In the genomic region with DNA sequence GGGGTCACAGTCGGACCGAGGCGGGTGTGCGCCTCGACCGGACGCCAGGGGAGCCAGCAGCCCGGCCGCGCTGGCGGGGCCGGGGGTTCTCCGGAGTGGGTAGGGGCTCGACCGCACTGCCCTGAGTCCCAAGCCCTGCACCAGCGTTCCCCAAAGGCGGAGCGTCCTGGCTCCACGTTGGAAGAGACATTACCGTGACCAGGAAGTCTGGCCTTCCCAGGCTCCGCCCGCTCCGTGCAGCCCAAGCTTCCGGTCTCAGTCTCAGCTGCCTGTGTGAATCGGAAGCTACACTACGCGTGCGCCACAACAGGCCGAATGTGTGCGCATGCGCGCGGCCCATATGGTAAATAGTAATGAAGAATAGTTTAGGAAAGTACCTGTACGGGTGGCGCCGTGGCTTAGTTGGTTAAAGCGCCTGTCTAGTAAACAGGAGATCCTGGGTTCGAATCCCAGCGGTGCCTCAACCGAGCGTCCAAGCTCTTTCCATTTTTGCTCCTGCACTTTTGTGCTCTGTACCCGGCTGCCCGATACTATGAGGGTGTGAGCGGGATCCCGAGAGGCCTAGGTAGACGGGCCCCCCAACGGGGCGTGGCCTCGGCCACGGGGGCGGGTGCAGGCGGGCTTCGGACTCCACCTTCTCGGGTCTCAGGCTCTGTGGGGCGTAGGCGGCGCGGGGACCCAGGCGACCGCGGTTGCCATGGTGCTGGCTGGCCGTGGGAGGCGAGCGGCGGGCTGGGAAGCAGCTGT, we compare ENCODE assay signal across 8 cellular contexts. TPM values are rescaled to one million over a fixed set of nuclear protein-coding genes. Genes with fewer than 3 reads are reported as not detected.
DNase-seq lines count a peak whose midpoint lies in the region; ATAC-seq and TF ChIP-seq lines count a peak whose summit lies in the region.

No MANE protein-coding gene starts in this region.

- H3K36me3 Mint-ChIP-seq in activated naive CD4-positive, alpha-beta T cell treated with anti-CD3 and anti-CD28 coated beads, Interleukin-2, amount 50 U/mL, for 24 hours = peaks cover 2% of the 10 kb centered on the region

- no peaks in the 10 kb centered on the region for H3K27me3 ChIP-seq in GM06990 (replicated peaks; ENCODE audit: control insufficient read depth, insufficient read depth, low read length)
- H3K27me3 ChIP-seq in thoracic aorta (replicated peaks; ENCODE audit: insufficient read depth) = no peaks in the 10 kb centered on the region

- peaks cover 45% of the 10 kb centered on the region for H3K4me1 Mint-ChIP-seq in activated naive CD4-positive, alpha-beta T cell treated with anti-CD3 and anti-CD28 coated beads, Interleukin-2, amount 50 U/mL, for 24 hours

- H3K9me3 Mint-ChIP-seq in activated naive CD4-positive, alpha-beta T cell treated with anti-CD3 and anti-CD28 coated beads, Interleukin-2, amount 50 U/mL, for 24 hours = no peaks in the 10 kb centered on the region

- peak overlapping the region; percentile 96 for H3K27ac ChIP-seq in thoracic aorta

- H3K9me3 ChIP-seq in thoracic aorta = no peaks in the 10 kb centered on the region

- H3K36me3 ChIP-seq in GM06990 (ENCODE audit: control insufficient read depth, insufficient read depth, low read length) (peaks cover 1% of the 10 kb centered on the region; the same call in 1 of the 2 replicates), thoracic aorta (no peaks in the 10 kb centered on the region)

- peaks cover 16 to 19% of the 10 kb centered on the region in 2 donors for H3K4me1 ChIP-seq in thoracic aorta (ENCODE audit: control insufficient read depth in 1 of 2, low read depth in 2 of 2)

- H3K27me3 Mint-ChIP-seq in activated naive CD4-positive, alpha-beta T cell treated with anti-CD3 and anti-CD28 coated beads, Interleukin-2, amount 50 U/mL, for 24 hours = no peaks in the 10 kb centered on the region

- TF ChIP-seq CTCF in GM06990 (IDR thresholded peaks at IDR 0.05; ENCODE audit: insufficient read depth, low read length, poor library complexity, severe bottlenecking) (peak; percentile 25), HFF-Myc (IDR thresholded peaks at IDR 0.05; ENCODE audit: low read depth, low read length, missing control alignments) (no peak), omental fat pad (IDR thresholded peaks at IDR 0.05) (no peak), thoracic aorta (IDR thresholded peaks at IDR 0.05) (peak; percentile 40)

- DNase-seq in GM06990 (ENCODE audit: extremely low read depth, insufficient read length) = peak; percentile 100
- DNase-seq in HFF-Myc (ENCODE audit: extremely low read depth, low read depth) = peak; percentile 94
- peak; percentile 99 for DNase-seq in NAMALWA (ENCODE audit: low spot score)
- peak; percentile 99 for DNase-seq in SK-N-DZ (ENCODE audit: low spot score)
- peak; percentile 100 for DNase-seq in glomerular visceral epithelial cell (ENCODE audit: extremely low spot score)
- DNase-seq in omental fat pad (ENCODE audit: low spot score) = peak; percentile 94
- DNase-seq in thoracic aorta (ENCODE audit: low spot score) = peak; percentile 85

- peak overlapping the region; percentile 100 for H3K27ac Mint-ChIP-seq in activated naive CD4-positive, alpha-beta T cell treated with anti-CD3 and anti-CD28 coated beads, Interleukin-2, amount 50 U/mL, for 24 hours

- H3K4me3 ChIP-seq in GM06990 (replicated peaks; ENCODE audit: low read depth, low read length) (peak overlapping the region; percentile 89), HFF-Myc (replicated peaks; ENCODE audit: low read depth, low read length) (peak overlapping the region; percentile 94), thoracic aorta (peak overlapping the region; percentile 98)

- H3K4me3 Mint-ChIP-seq in activated naive CD4-positive, alpha-beta T cell treated with anti-CD3 and anti-CD28 coated beads, Interleukin-2, amount 50 U/mL, for 24 hours = peak overlapping the region; percentile 96

- ATAC-seq in omental fat pad (ENCODE audit: low FRiP score) (peak; percentile 96), thoracic aorta (ENCODE audit: insufficient number of reproducible peaks, low FRiP score, low read depth) (peak; percentile 93)

RNA-seq across cellular contexts. Expression of a gene that starts 17.3 kb away (rescaled TPM):
- 80.6 and 90.7 TPM in 2 replicates for polyA plus RNA-seq in SK-N-DZ (2014; cell fraction: cytosol; rRNA removed)
- 105 and 139 TPM in 2 replicates for polyA plus RNA-seq in SK-N-DZ (2014; cell fraction: nucleus; rRNA removed)
- total RNA-seq in omental fat pad (10 to 100 TPM; 19.1 to 61.8 (median 28.3) TPM), thoracic aorta (10 to 100 TPM; 32.2 to 50.9 TPM)

RNA-seq across cellular contexts. Expression of a gene that starts 44.9 kb away (rescaled TPM):
- not detected in 2 replicates for polyA plus RNA-seq in SK-N-DZ (2014; cell fraction: cytosol; rRNA removed)
- not detected in 2 replicates for polyA plus RNA-seq in SK-N-DZ (2014; cell fraction: nucleus; rRNA removed)
- not detected for total RNA-seq in omental fat pad
- total RNA-seq in thoracic aorta = not detected

RNA-seq across cellular contexts. Expression of a gene that starts 48.8 kb away (rescaled TPM):
- not detected in 2 replicates for polyA plus RNA-seq in SK-N-DZ (2014; cell fraction: cytosol; rRNA removed)
- 0.52 TPM in 1 of 2 replicates, not detected in the other for polyA plus RNA-seq in SK-N-DZ (2014; cell fraction: nucleus; rRNA removed)
- 100 to 1,000 TPM in 1 of 4 donors, 10 to 100 TPM in 3; 12.9 to 150 (median 33.1) TPM for total RNA-seq in omental fat pad
- total RNA-seq in thoracic aorta = not detected

Comparison
In these comparisons a context has a peak if more than half of its experiments do, and no peak if none do; other contexts are left out.
1. Peak in every context shown above with its lines: DNase-seq, ATAC-seq, H3K4me3 ChIP-seq and H3K27ac ChIP-seq.
2. CTCF ChIP-seq: peak in GM06990 (single experiment) and thoracic aorta (single experiment); none in HFF-Myc (single experiment) and omental fat pad (0 of 3).
3. RNA of a gene that starts 48.8 kb away (total RNA-seq): 12.9 to 150 TPM in omental fat pad; not detected in thoracic aorta; every median in the first group is over 10 times any median in the second.